ENCODE assay signal across 1 cellular context in the genomic region with DNA sequence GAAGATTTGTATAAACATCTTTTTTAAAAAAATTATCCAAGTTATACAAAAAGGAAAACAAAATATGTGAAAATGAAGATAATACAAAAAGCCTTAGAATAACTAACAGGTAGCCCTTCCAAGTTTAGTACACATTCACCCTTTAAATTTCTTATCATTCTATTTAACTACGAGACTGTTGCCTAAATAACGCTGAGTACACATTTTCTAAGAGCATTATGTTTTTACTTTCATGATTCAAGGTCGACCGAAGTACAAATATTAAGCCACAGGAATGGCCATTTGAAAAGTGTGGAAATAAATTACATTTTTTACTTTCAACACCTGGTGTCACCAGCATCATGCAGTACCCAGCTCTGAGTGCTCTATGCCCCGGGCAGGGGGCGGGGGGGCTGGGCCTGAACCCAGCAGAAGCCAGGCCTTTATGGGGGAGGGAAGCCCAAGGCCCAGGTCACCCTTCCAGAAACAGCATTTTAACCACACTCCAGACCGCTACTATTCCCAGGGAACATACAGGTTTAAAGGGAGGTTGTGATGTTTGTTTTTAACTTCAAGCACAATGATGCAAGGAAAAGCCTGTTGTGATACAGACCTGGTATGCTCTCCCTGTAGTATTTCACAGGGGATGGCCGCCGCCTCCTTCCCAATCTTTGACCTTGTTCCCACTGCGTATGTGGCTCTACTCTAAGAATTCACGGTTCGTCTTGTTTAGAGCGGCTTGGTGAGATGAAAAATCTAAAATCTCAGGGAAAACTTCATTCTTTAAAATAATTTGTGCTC.
TF ChIP-seq lines count a peak whose summit lies in the region.

No MANE protein-coding gene starts in this region.

TF ChIP-seq in H1, 55 proteins besides CTCF, POLR2A, EP300 and RAD21 (continued from another document):
- TF ChIP-seq SRF (IDR thresholded peaks at IDR 0.05; ENCODE audit: low read depth, low read length) (no peak), CHD1 (IDR thresholded peaks at IDR 0.05; ENCODE audit: low read depth, low read length) (no peak), E2F6 (IDR thresholded peaks at IDR 0.05) (no peak), KDM4A (IDR thresholded peaks at IDR 0.05; ENCODE audit: low read depth, low read length, severe bottlenecking) (no peak), JUN (IDR thresholded peaks at IDR 0.05; ENCODE audit: low read depth, low read length) (no peak), SIRT6 (IDR thresholded peaks at IDR 0.05; ENCODE audit: low read length) (no peak)
